In the genomic region with DNA sequence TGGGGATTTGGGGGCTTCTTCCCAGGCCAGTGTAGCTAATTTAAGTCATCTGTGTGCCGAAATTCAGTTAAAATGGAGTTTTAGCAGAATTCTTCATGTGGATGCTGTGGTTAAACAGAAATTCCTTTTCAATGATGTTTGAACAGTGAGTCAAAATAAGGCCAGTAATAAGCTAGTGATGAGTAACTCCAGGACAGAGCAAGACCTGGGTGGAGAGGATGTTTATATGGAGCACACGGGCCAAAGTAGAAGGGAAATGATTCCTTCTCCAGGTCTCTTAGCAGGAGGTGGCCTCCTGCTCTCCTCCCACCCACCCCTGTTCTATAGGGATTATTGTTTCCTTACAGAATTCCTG, we compare ENCODE assay signal across 9 cellular contexts. TPM values are rescaled to one million over a fixed set of nuclear protein-coding genes. Genes with fewer than 3 reads are reported as not detected.
DNase-seq lines count a peak whose midpoint lies in the region; ATAC-seq, FAIRE-seq and TF ChIP-seq lines count a peak whose summit lies in the region.
"Had no signal": no experiment of that assay in that cellular context is flagged by ENCODE, and none has a peak within 500 bp of the region (broad histone marks: within the 10 kb centered on the region; RNA-seq: fewer than 3 reads in every experiment).

No MANE protein-coding gene starts in this region.

- TF ChIP-seq CTCF in MCF 10A (IDR thresholded peaks at IDR 0.05; ENCODE audit: unreplicated experiment) (no peak), left lung (IDR thresholded peaks at IDR 0.05) (no peak), progenitor cell of endocrine pancreas (IDR thresholded peaks at IDR 0.05; ENCODE audit: unreplicated experiment) (no peak)
- TF ChIP-seq CTCF in CD4-positive, alpha-beta T cell (IDR thresholded peaks at IDR 0.05), result no peak

- H3K4me1 ChIP-seq in left lung (peaks cover under 1 to 7% of the 10 kb centered on the region in 2 donors), urinary bladder (ENCODE audit: insufficient read depth) (no peaks in the 10 kb centered on the region)

- H3K27me3 Mint-ChIP-seq in MCF 10A (ENCODE audit: insufficient read depth, unreplicated experiment) (no peaks in the 10 kb centered on the region), progenitor cell of endocrine pancreas (peaks cover 8% of the 10 kb centered on the region)
- peaks cover 18% of the 10 kb centered on the region for H3K27me3 Mint-ChIP-seq in CD4-positive, alpha-beta T cell

- H3K36me3 ChIP-seq in left lung (no peaks in the 10 kb centered on the region), urinary bladder (ENCODE audit: insufficient read depth) (no peaks in the 10 kb centered on the region)

- FAIRE-seq in HTR-8/SVneo (lab: Jason Lieb, UNC), result peak; percentile 90

- intact Hi-C loops in MCF 10A (cut with micrococcal nuclease) (loop anchor here (5.0 kb wide), 1 partner anchor 33 kb away; a partner anchor contains a TSS), left lung (cut with DNase I) (no loop called here)
- intact Hi-C loops in CD4-positive, alpha-beta T cell (cut with DNase I, micrococcal nuclease), result no loop called here

- POLR2A ChIA-PET in MCF 10A (lab: Yijun Ruan, JAX), result interaction anchor here (0.6 to 2.2 kb wide), 6 partner anchors 11 to 80 kb away, joined by 3 to 9 read pairs (median 4); a partner anchor contains a TSS
- POLR2A ChIA-PET in CD4-positive, alpha-beta T cell (lab: Charles Lee), result no interaction called here

- H3K4me3 Mint-ChIP-seq in MCF 10A (ENCODE audit: unreplicated experiment), result no peak overlapping the region
- H3K4me3 Mint-ChIP-seq in progenitor cell of endocrine pancreas (ENCODE audit: low read depth), result no peak overlapping the region
- H3K4me3 Mint-ChIP-seq in CD4-positive, alpha-beta T cell, result no peak overlapping the region
- H3K4me3 Mint-ChIP-seq: naive thymus-derived CD8-positive, alpha-beta T cell had no signal

- peak; percentile 32 for ATAC-seq in left lung
- ATAC-seq in CD4-positive, alpha-beta T cell (ENCODE audit: poor library complexity), result no peak
- ATAC-seq: naive thymus-derived CD8-positive, alpha-beta T cell had no signal

- H3K9me3 Mint-ChIP-seq in MCF 10A (ENCODE audit: unreplicated experiment), result peaks cover 8% of the 10 kb centered on the region
- H3K9me3 Mint-ChIP-seq in progenitor cell of endocrine pancreas (ENCODE audit: low read depth), result no peaks in the 10 kb centered on the region
- no peaks in the 10 kb centered on the region for H3K9me3 Mint-ChIP-seq in CD4-positive, alpha-beta T cell
- H3K9me3 Mint-ChIP-seq: naive thymus-derived CD8-positive, alpha-beta T cell had no signal

- H3K27ac Mint-ChIP-seq in MCF 10A (ENCODE audit: low read depth, unreplicated experiment) (peak overlapping the region; percentile 87), progenitor cell of endocrine pancreas (no peak overlapping the region)
- H3K27ac Mint-ChIP-seq in CD4-positive, alpha-beta T cell, result no peak overlapping the region
- H3K27ac Mint-ChIP-seq: naive thymus-derived CD8-positive, alpha-beta T cell had no signal

- H3K4me1 Mint-ChIP-seq in MCF 10A (ENCODE audit: insufficient read depth, unreplicated experiment) (peaks cover 29% of the 10 kb centered on the region), progenitor cell of endocrine pancreas (ENCODE audit: low read depth) (peaks cover 2% of the 10 kb centered on the region)
- no peaks in the 10 kb centered on the region for H3K4me1 Mint-ChIP-seq in CD4-positive, alpha-beta T cell (ENCODE audit: low read depth)
- H3K4me1 Mint-ChIP-seq: naive thymus-derived CD8-positive, alpha-beta T cell had no signal

- CTCF ChIA-PET in MCF 10A (lab: Yijun Ruan, JAX), result interaction anchor here (0.8 kb wide), 1 partner anchor 17 kb away, joined by 3 read pairs; no protein-coding TSS in a partner anchor
- CTCF ChIA-PET in CD4-positive, alpha-beta T cell (lab: Charles Lee), result no interaction called here

- H3K27ac ChIP-seq in left lung, result peak overlapping the region; percentile 48 to 80
- peak overlapping the region; percentile 71 for H3K27ac ChIP-seq in urinary bladder (ENCODE audit: low read depth)
- no peak overlapping the region for H3K27ac ChIP-seq in CD4-positive, alpha-beta T cell (ENCODE audit: low read depth, low read length)

- H3K4me3 ChIP-seq in left lung (no peak overlapping the region), urinary bladder (ENCODE audit: low read depth, low read length) (no peak overlapping the region)

- H3K36me3 Mint-ChIP-seq in MCF 10A (ENCODE audit: insufficient read depth, unreplicated experiment) (no peaks in the 10 kb centered on the region), progenitor cell of endocrine pancreas (ENCODE audit: insufficient read depth) (no peaks in the 10 kb centered on the region)
- H3K36me3 Mint-ChIP-seq in CD4-positive, alpha-beta T cell (ENCODE audit: low read depth), result no peaks in the 10 kb centered on the region
- H3K36me3 Mint-ChIP-seq: naive thymus-derived CD8-positive, alpha-beta T cell had no signal

- H3K9me3 ChIP-seq in left lung, result no peaks in the 10 kb centered on the region
- H3K9me3 ChIP-seq in CD4-positive, alpha-beta T cell (ENCODE audit: control insufficient read depth, low read length), result no peaks in the 10 kb centered on the region

- BruUV-seq in MCF 10A (replicated peaks; lab: Mats Ljungman, UMichigan), result no TSS peak

- WGBS in urinary bladder, result 39% methylated on average over 2 of the region's 2 CpGs

- peaks cover 6 to 83% of the 10 kb centered on the region in 2 donors for H3K27me3 ChIP-seq in left lung
- peaks cover 4% of the 10 kb centered on the region for H3K27me3 ChIP-seq in CD4-positive, alpha-beta T cell (ENCODE audit: control insufficient read depth, insufficient read depth, low read length)

- DNase-seq in HTR-8/SVneo (ENCODE audit: insufficient read length, low spot score) (peak; percentile 93), MCF 10A (ENCODE audit: unreplicated experiment) (peak; percentile 79), left lung (no peak), medulla oblongata (ENCODE audit: extremely low spot score) (no peak), progenitor cell of endocrine pancreas (ENCODE audit: low spot score, unreplicated experiment) (no peak)
- no peak for DNase-seq in CD4-positive, alpha-beta T cell
- DNase-seq: MM.1S; naive thymus-derived CD8-positive, alpha-beta T cell had no signal

RNA-seq across cellular contexts. Expression of a gene that starts 31.9 kb away (rescaled TPM):
- total RNA-seq in MCF 10A (2022) (32.6 and 37.0 TPM in 2 replicates), left lung (10 to 100 TPM; 43.2 to 45.2 TPM), urinary bladder (195 TPM), progenitor cell of endocrine pancreas (46.2 and 49.3 TPM in 2 replicates)
- polyA plus RNA-seq in urinary bladder, result 12.8 TPM
- 1 to 10 TPM; 1.1 to 1.5 TPM for total RNA-seq in CD4-positive, alpha-beta T cell

RNA-seq across cellular contexts. Expression of a gene that starts 58.7 kb away (rescaled TPM):
- total RNA-seq in MCF 10A (2022), result 67.3 and 77.5 TPM in 2 replicates
- total RNA-seq in left lung, result 1 to 10 TPM; 7.7 to 10.0 TPM
- 6.9 TPM for total RNA-seq in urinary bladder
- polyA plus RNA-seq in urinary bladder, result 16.7 TPM
- total RNA-seq in progenitor cell of endocrine pancreas, result 17.5 and 22.6 TPM in 2 replicates
- under 1 TPM in 1 of 2 experiments, not detected in 1; 0.31 TPM for total RNA-seq in CD4-positive, alpha-beta T cell

Comparison
In these comparisons a context has a peak if more than half of its experiments do, and no peak if none do; other contexts are left out.
1. DNase-seq: peak in HTR-8/SVneo (single experiment) and MCF 10A (single experiment); none in left lung (0 of 2), medulla oblongata (single experiment), progenitor cell of endocrine pancreas (single experiment) and CD4-positive, alpha-beta T cell (0 of 10).
2. RNA of a gene that starts 31.9 kb away (total RNA-seq): 195 TPM in urinary bladder (single experiment), 46.2 to 49.3 TPM in progenitor cell of endocrine pancreas, 43.2 to 45.2 TPM in left lung and 32.6 to 37.0 TPM in MCF 10A; 1.1 to 1.5 TPM in CD4-positive, alpha-beta T cell; every median in the first group is over 10 times any median in the second.